In genomic region chr11:134120921-134121526, GRCh38 we compare ENCODE assay signal across 13 cellular contexts. TPM values are rescaled to one million over a fixed set of nuclear protein-coding genes. Genes with fewer than 3 reads are reported as not detected.
DNase-seq lines count a peak whose midpoint lies in the region; ATAC-seq, FAIRE-seq and TF ChIP-seq lines count a peak whose summit lies in the region.
"Had no signal": no experiment of that assay in that cellular context is flagged by ENCODE, and none has a peak within 500 bp of the region (broad histone marks: within the 10 kb centered on the region; RNA-seq: fewer than 3 reads in every experiment).

No MANE protein-coding gene starts in this region.

- no peaks in the 10 kb centered on the region for H3K36me3 ChIP-seq in heart right ventricle
- no peaks in the 10 kb centered on the region for H3K36me3 ChIP-seq in psoas muscle (ENCODE audit: insufficient read depth in 1 of 2, low read depth in 1 of 2)

- no peak for FAIRE-seq in D721Med (lab: Jason Lieb, UNC)
- FAIRE-seq: GM19239 had no signal

- peaks cover 0 to 15% (median 0%) of the 10 kb centered on the region in 7 donors for H3K27me3 ChIP-seq in heart right ventricle
- H3K27me3 ChIP-seq in psoas muscle (ENCODE audit: insufficient read depth in 3 of 3, low read length in 2 of 3): no peaks in the 10 kb centered on the region

- H3K27ac ChIP-seq in heart right ventricle (peak overlapping the region; percentile 78 to 95 (median 84)), psoas muscle (peak overlapping the region; percentile 79)

- H3K4me3 ChIP-seq in heart right ventricle (peak overlapping the region in 7 of 10 donors; percentile 1 to 46 (median 31)), psoas muscle (peak overlapping the region; percentile 52)

- H3K9me3 ChIP-seq in heart right ventricle (no peaks in the 10 kb centered on the region), psoas muscle (no peaks in the 10 kb centered on the region)

- intact Hi-C loops in heart right ventricle (cut with DNase I): loop anchor here in 4 of 10 donors (1.0 to 5.0 kb wide), 4 partner anchors 49 to 69 kb away; partner anchors contain the start of gene JAM3 (in 2 of the 4)
- intact Hi-C loops in psoas muscle (cut with DNase I): loop anchor here in 1 of 2 donors (5.0 kb wide), 1 partner anchor 49 kb away; no protein-coding TSS in a partner anchor

- DNase-seq in COLO829 (ENCODE audit: low spot score) (peak; percentile 58), anterior cingulate cortex (lab: John Stamatoyannopoulos, UW) (peak in 48 of 58 donors; percentile 22 to 85 (median 62)), heart right ventricle (peak in 1 of 2 donors; percentile 53), psoas muscle (peak in 1 of 2 donors; percentile 16), SKM-1 (lab: John Stamatoyannopoulos, UW; ENCODE audit: unreplicated experiment) (no peak), GM20000 (ENCODE audit: low spot score) (no peak), D721Med (ENCODE audit: insufficient read length, low spot score) (no peak), DMS53 (lab: John Stamatoyannopoulos, UW) (no peak)
- DNase-seq: activated B cell treated with CpG ODN at 0.5 μM for 24 hours; CD4-positive, CD25-positive, alpha-beta regulatory T cell; NCI-H2081 had no signal

- ATAC-seq in heart right ventricle (peak; percentile 38 to 72 (median 64)), psoas muscle (peak; percentile 25 to 33 (median 28))
- ATAC-seq: natural killer cell treated with Interleukin-12 subunit alpha and Interleukin-12 subunit beta and Interleukin-15 and Interleukin-18, amount 100 ng/mL, for 72 hours had no signal

- H3K4me1 ChIP-seq in heart right ventricle (peaks cover 5 to 81% (median 62%) of the 10 kb centered on the region in 9 donors), psoas muscle (peaks cover 45% of the 10 kb centered on the region)

- 32 to 44% methylated on average over 9 of the region's 9 CpGs for WGBS in heart right ventricle, 2 donors
- 13 to 19% (median 15%) methylated on average over 9 of the region's 9 CpGs for WGBS in psoas muscle, 3 donors

- no peak for TF ChIP-seq CTCF in heart right ventricle (IDR thresholded peaks at IDR 0.05)
- TF ChIP-seq CTCF in psoas muscle (IDR thresholded peaks at IDR 0.05): no peak
- TF ChIP-seq CTCF in GM20000 (IDR thresholded peaks at IDR 0.05; ENCODE audit: extremely low read depth, missing control alignments): no peak
- TF ChIP-seq CTCF in D721Med (IDR thresholded peaks at IDR 0.05; ENCODE audit: insufficient read depth, missing control alignments): no peak

RNA-seq across cellular contexts. Expression of gene JAM3, which starts 52.2 kb away (rescaled TPM):
- total RNA-seq in heart right ventricle (10 to 100 TPM; 20.4 to 55.4 (median 34.9) TPM), psoas muscle (10 to 100 TPM in 1 of 4 donors, 1 to 10 TPM in 3; 2.4 to 12.7 (median 7.7) TPM)
- polyA plus RNA-seq in heart right ventricle (10 to 100 TPM; 12.7 to 14.2 TPM), psoas muscle (1 to 10 TPM; 3.0 to 5.8 (median 3.9) TPM)

Comparison
In these comparisons a context has a peak if more than half of its experiments do, and no peak if none do; other contexts are left out.
1. DNase-seq: peak in COLO829 (single experiment) and anterior cingulate cortex (48 of 58); none in SKM-1 (single experiment), GM20000 (single experiment), D721Med (single experiment) and DMS53 (single experiment).